21 cellular contexts compared by ENCODE assay signal in genomic region chr6:142342986-142343385, GRCh38.
"Had no signal": no experiment of that assay in that cellular context is flagged by ENCODE, and none has a peak within 500 bp of the region (broad histone marks: within the 10 kb centered on the region; RNA-seq: fewer than 3 reads in every experiment).

No MANE protein-coding gene starts in this region.

- H3K4me1 Mint-ChIP-seq: endodermal cell; naive thymus-derived CD4-positive, alpha-beta T cell; nephron progenitor cell; stimulated activated memory B cell treated with anti-CD40 and anti-IgM and Interleukin-4, amounts not matched to agents 10 μg/mL and 1 μg/mL and 100 μg/mL, for 72 hours had no signal

- H3K36me3 ChIP-seq: heart left ventricle, right lobe of liver, spleen, tibial artery, upper lobe of right lung, vagina had no signal

- H3K27me3 ChIP-seq: heart left ventricle, right lobe of liver, tibial artery, upper lobe of right lung, vagina had no signal

- H3K9me3 ChIP-seq: heart left ventricle, psoas muscle, right lobe of liver, spleen, tibial artery, upper lobe of right lung, vagina had no signal

- H3K27me3 Mint-ChIP-seq: stimulated activated memory B cell treated with anti-CD40 and anti-IgM and Interleukin-4, amounts not matched to agents 10 μg/mL and 1 μg/mL and 100 μg/mL, for 72 hours; stimulated activated naive CD8-positive, alpha-beta T cell treated with anti-CD3 and anti-CD28 coated beads, Interleukin-15, Interleukin-2, amounts not matched to agents 100 ng/mL and 50 ng/mL, for 24 hours had no signal

- DNase-seq: effector CD4-positive, alpha-beta T cell; endodermal cell; foreskin melanocyte; heart left ventricle; hippocampal formation; kidney glomerular epithelial cell; mesendoderm; naive thymus-derived CD4-positive, alpha-beta T cell; nephron progenitor cell; psoas muscle; retina; right lobe of liver; spleen; stimulated activated CD4-positive, alpha-beta T cell treated with anti-CD3 and anti-CD28 coated beads, Interleukin-15, amount 100 ng/mL, for 24 hours; stimulated activated CD4-positive, alpha-beta T cell treated with anti-CD3 and anti-CD28 coated beads, Interleukin-1b, Interleukin-23, amount 100 ng/mL, for 48 hours; stimulated activated CD4-positive, alpha-beta T cell treated with anti-CD3 and anti-CD28 coated beads, Interleukin-4, amount 100 ng/mL, for 24 hours; tibial artery; upper lobe of right lung had no signal

- H3K36me3 Mint-ChIP-seq: stimulated activated memory B cell treated with anti-CD40 and anti-IgM and Interleukin-4, amounts not matched to agents 10 μg/mL and 1 μg/mL and 100 μg/mL, for 72 hours had no signal

- H3K4me3 Mint-ChIP-seq: endodermal cell; naive thymus-derived CD4-positive, alpha-beta T cell; nephron progenitor cell; stimulated activated memory B cell treated with anti-CD40 and anti-IgM and Interleukin-4, amounts not matched to agents 10 μg/mL and 1 μg/mL and 100 μg/mL, for 72 hours; stimulated activated naive CD8-positive, alpha-beta T cell treated with anti-CD3 and anti-CD28 coated beads, Interleukin-15, Interleukin-2, amounts not matched to agents 100 ng/mL and 50 ng/mL, for 24 hours had no signal

- H3K4me3 ChIP-seq: heart left ventricle, psoas muscle, right lobe of liver, spleen, tibial artery, upper lobe of right lung, vagina had no signal

- H3K4me1 ChIP-seq: heart left ventricle, psoas muscle, spleen, tibial artery, upper lobe of right lung, vagina had no signal

- H3K9me3 Mint-ChIP-seq: endodermal cell; nephron progenitor cell; stimulated activated memory B cell treated with anti-CD40 and anti-IgM and Interleukin-4, amounts not matched to agents 10 μg/mL and 1 μg/mL and 100 μg/mL, for 72 hours; stimulated activated naive CD8-positive, alpha-beta T cell treated with anti-CD3 and anti-CD28 coated beads, Interleukin-15, Interleukin-2, amounts not matched to agents 100 ng/mL and 50 ng/mL, for 24 hours had no signal

- H3K27ac Mint-ChIP-seq: endodermal cell; naive thymus-derived CD4-positive, alpha-beta T cell; nephron progenitor cell; stimulated activated memory B cell treated with anti-CD40 and anti-IgM and Interleukin-4, amounts not matched to agents 10 μg/mL and 1 μg/mL and 100 μg/mL, for 72 hours; stimulated activated naive CD8-positive, alpha-beta T cell treated with anti-CD3 and anti-CD28 coated beads, Interleukin-15, Interleukin-2, amounts not matched to agents 100 ng/mL and 50 ng/mL, for 24 hours had no signal

- H3K27ac ChIP-seq: heart left ventricle, psoas muscle, right lobe of liver, spleen, tibial artery, upper lobe of right lung, vagina had no signal

- ATAC-seq: heart left ventricle; naive thymus-derived CD4-positive, alpha-beta T cell; psoas muscle; right lobe of liver; stimulated activated memory B cell treated with anti-CD40 and anti-IgM and Interleukin-4, amounts not matched to agents 10 μg/mL and 1 μg/mL and 100 μg/mL, for 72 hours; upper lobe of right lung had no signal
